Comparison of ENCODE assay signal across 21 cellular contexts in genomic region chr2:8059255-8059654, GRCh38.
A peak's percentile ranks its signal among the peaks of the same experiment; 100 is the strongest.
DNase-seq lines count a peak whose midpoint lies in the region; ATAC-seq lines count a peak whose summit lies in the region.
"Had no signal": no experiment of that assay in that cellular context is flagged by ENCODE, and none has a peak within 500 bp of the region (broad histone marks: within the 10 kb centered on the region; RNA-seq: fewer than 3 reads in every experiment).

No MANE protein-coding gene starts in this region.

- DNase-seq in DMS79 treated with DMSO at 0.1 percent for 48 hours (lab: John Stamatoyannopoulos, UW) (peak; percentile 26), DMS79 (lab: John Stamatoyannopoulos, UW) (no peak), NCI-H146 treated with DMSO at 0.1 percent for 48 hours (lab: John Stamatoyannopoulos, UW; ENCODE audit: unreplicated experiment) (peak; percentile 52), NCI-H345 treated with DMSO at 0.1 percent for 48 hours (lab: John Stamatoyannopoulos, UW; ENCODE audit: unreplicated experiment) (peak; percentile 94), NCI-H524 (lab: John Stamatoyannopoulos, UW) (no peak)
- DNase-seq in stimulated activated CD8-positive, alpha-beta memory T cell treated with anti-CD3 and anti-CD28 coated beads, Interleukin-4, amount 100 ng/mL, for 48 hours: no peak
- DNase-seq in naive thymus-derived CD8-positive, alpha-beta T cell: no peak
- DNase-seq: activated CD4-positive, alpha-beta T cell treated with anti-CD3 and anti-CD28 coated beads, Interleukin-2, amount 10 ng/mL, durations not matched to agents 24 days and 14 days; adrenal gland; Caco-2; colonic mucosa; kidney glomerular epithelial cell; mammary epithelial cell; NCI-H446 treated with DMSO at 0.1 percent for 48 hours; occipital lobe; SIG-M5; spleen; T-cell; upper lobe of left lung had no signal

- POLR2A ChIA-PET in naive thymus-derived CD8-positive, alpha-beta T cell (lab: Charles Lee): no interaction called here

- ATAC-seq in naive thymus-derived CD8-positive, alpha-beta T cell: no peak
- ATAC-seq: K562, T-cell had no signal

- H3K9me3 Mint-ChIP-seq in dendritic cell treated with granulocyte-macrophage colony-stimulating factor and Interleukin-4, amounts not matched to agents 40 ng/mL and 50 ng/mL, for 4 days: peaks cover 8% of the 10 kb centered on the region
- H3K9me3 Mint-ChIP-seq in naive thymus-derived CD8-positive, alpha-beta T cell: peaks cover 0 to 18% (median 6%) of the 10 kb centered on the region in 9 donors

- H3K4me1 Mint-ChIP-seq in dendritic cell treated with granulocyte-macrophage colony-stimulating factor and Interleukin-4, amounts not matched to agents 40 ng/mL and 50 ng/mL, for 4 days (ENCODE audit: low read depth): peaks cover 29% of the 10 kb centered on the region
- peaks cover 0 to 7% (median 3%) of the 10 kb centered on the region in 4 donors for H3K4me1 Mint-ChIP-seq in naive thymus-derived CD8-positive, alpha-beta T cell

- intact Hi-C loops in dendritic cell treated with granulocyte-macrophage colony-stimulating factor and Interleukin-4, amounts not matched to agents 40 ng/mL and 50 ng/mL, for 4 days (cut with micrococcal nuclease): no loop called here

- no peaks in the 10 kb centered on the region for H3K27me3 Mint-ChIP-seq in dendritic cell treated with granulocyte-macrophage colony-stimulating factor and Interleukin-4, amounts not matched to agents 40 ng/mL and 50 ng/mL, for 4 days
- H3K27me3 Mint-ChIP-seq in naive thymus-derived CD8-positive, alpha-beta T cell: no peaks in the 10 kb centered on the region
- H3K27me3 Mint-ChIP-seq: activated CD4-positive, alpha-beta T cell treated with anti-CD3 and anti-CD28 coated beads, Interleukin-2, amount 10 ng/mL, durations not matched to agents 24 days and 14 days; T-cell had no signal

- H3K36me3 Mint-ChIP-seq in dendritic cell treated with granulocyte-macrophage colony-stimulating factor and Interleukin-4, amounts not matched to agents 40 ng/mL and 50 ng/mL, for 4 days (ENCODE audit: low read depth): no peaks in the 10 kb centered on the region
- H3K36me3 Mint-ChIP-seq in naive thymus-derived CD8-positive, alpha-beta T cell: peaks cover 0 to 9% (median 5%) of the 10 kb centered on the region in 3 donors
- H3K36me3 Mint-ChIP-seq: T-cell had no signal

- H3K27ac Mint-ChIP-seq in dendritic cell treated with granulocyte-macrophage colony-stimulating factor and Interleukin-4, amounts not matched to agents 40 ng/mL and 50 ng/mL, for 4 days: peak overlapping the region; percentile 48
- peak overlapping the region in 1 of 10 donors; percentile 29 for H3K27ac Mint-ChIP-seq in naive thymus-derived CD8-positive, alpha-beta T cell
- H3K27ac Mint-ChIP-seq: T-cell had no signal

- H3K4me3 Mint-ChIP-seq in dendritic cell treated with granulocyte-macrophage colony-stimulating factor and Interleukin-4, amounts not matched to agents 40 ng/mL and 50 ng/mL, for 4 days: peak overlapping the region; percentile 30
- no peak overlapping the region for H3K4me3 Mint-ChIP-seq in naive thymus-derived CD8-positive, alpha-beta T cell
- H3K4me3 Mint-ChIP-seq: activated CD4-positive, alpha-beta T cell treated with anti-CD3 and anti-CD28 coated beads, Interleukin-2, amount 10 ng/mL, durations not matched to agents 24 days and 14 days; T-cell had no signal

Comparison
In these comparisons a context has a peak if more than half of its experiments do, and no peak if none do; other contexts are left out.
1. DNase-seq: peak in DMS79 treated with DMSO at 0.1 percent for 48 hours (single experiment), NCI-H146 treated with DMSO at 0.1 percent for 48 hours (single experiment) and NCI-H345 treated with DMSO at 0.1 percent for 48 hours (single experiment); none in DMS79 (single experiment), stimulated activated CD8-positive, alpha-beta memory T cell treated with anti-CD3 and anti-CD28 coated beads, Interleukin-4, amount 100 ng/mL, for 48 hours (single experiment), NCI-H524 (0 of 2) and naive thymus-derived CD8-positive, alpha-beta T cell (0 of 10).